13 cellular contexts compared by ENCODE assay signal in genomic region chr2:119549236-119549635, GRCh38. TPM values are rescaled to one million over a fixed set of nuclear protein-coding genes. Genes with fewer than 3 reads are reported as not detected.
DNase-seq lines count a peak whose midpoint lies in the region; ATAC-seq and TF ChIP-seq lines count a peak whose summit lies in the region.
"Had no signal": no experiment of that assay in that cellular context is flagged by ENCODE, and none has a peak within 500 bp of the region (broad histone marks: within the 10 kb centered on the region; RNA-seq: fewer than 3 reads in every experiment).

No MANE protein-coding gene starts in this region.

- peak; percentile 70 for DNase-seq in MCF 10A (ENCODE audit: unreplicated experiment)
- no peak for DNase-seq in breast epithelium (ENCODE audit: low spot score in 2 of 2)
- DNase-seq in glomerular visceral epithelial cell (ENCODE audit: extremely low spot score) = peak; percentile 37
- DNase-seq in upper lobe of left lung = no peak
- DNase-seq in activated CD8-positive, alpha-beta memory T cell treated with anti-CD3 and anti-CD28 coated beads, Interleukin-2, amount 10 ng/mL, durations not matched to agents 7 days and 5 days = no peak
- DNase-seq in RPMI8226 = no peak
- DNase-seq: COR-L47; NK-92 treated with Interleukin-12 subunit alpha and Interleukin-12 subunit beta, amount 100 ng/mL, for 24 hours had no signal

- no peaks in the 10 kb centered on the region for H3K27me3 ChIP-seq in breast epithelium
- peaks cover 0 to 6% (median 1%) of the 10 kb centered on the region in 4 donors for H3K27me3 ChIP-seq in upper lobe of left lung
- H3K27me3 ChIP-seq: cardiac muscle cell had no signal

- TF ChIP-seq EP300 in upper lobe of left lung (IDR thresholded peaks at IDR 0.05) = no peak

- H3K4me1 ChIP-seq in breast epithelium (no peaks in the 10 kb centered on the region), upper lobe of left lung (peaks cover 0 to 35% (median 23%) of the 10 kb centered on the region in 4 donors)
- H3K4me1 ChIP-seq: parathyroid adenoma had no signal

- H3K36me3 ChIP-seq in breast epithelium (no peaks in the 10 kb centered on the region), upper lobe of left lung (no peaks in the 10 kb centered on the region)
- H3K36me3 ChIP-seq: cardiac muscle cell had no signal

- POLR2A ChIA-PET in MCF 10A (lab: Yijun Ruan, JAX) = interaction anchor here (1.2 kb wide), 1 partner anchor 57 kb away, joined by 3 read pairs; no protein-coding TSS in a partner anchor

- ATAC-seq in upper lobe of left lung (ENCODE audit: low FRiP score in 2 of 2) (no peak), GM19463 (IDR thresholded peaks at IDR 0.05; ENCODE audit: unreplicated experiment) (no peak)
- no peak for ATAC-seq in activated CD8-positive, alpha-beta memory T cell treated with anti-CD3 and anti-CD28 coated beads, Interleukin-2, amount 10 ng/mL, durations not matched to agents 7 days and 5 days

- WGBS in upper lobe of left lung, 2 donors = 68 to 81% methylated on average over 1 of the region's 1 CpG

- BruUV-seq in MCF 10A (replicated peaks; lab: Mats Ljungman, UMichigan) = no TSS peak

- peaks cover 26% of the 10 kb centered on the region for H3K27me3 Mint-ChIP-seq in MCF 10A (ENCODE audit: insufficient read depth, unreplicated experiment)
- H3K27me3 Mint-ChIP-seq in activated CD8-positive, alpha-beta memory T cell treated with anti-CD3 and anti-CD28 coated beads, Interleukin-2, amount 10 ng/mL, durations not matched to agents 7 days and 5 days = peaks cover 37% of the 10 kb centered on the region

- H3K4me3 ChIP-seq in breast epithelium (no peak overlapping the region), upper lobe of left lung (no peak overlapping the region)
- H3K4me3 ChIP-seq: cardiac muscle cell had no signal

- no peak overlapping the region for H3K27ac ChIP-seq in breast epithelium
- H3K27ac ChIP-seq in angular gyrus (ENCODE audit: low read depth, low read length) = peak overlapping the region; percentile 62
- H3K27ac ChIP-seq in upper lobe of left lung = peak overlapping the region in 3 of 4 donors; percentile 24 to 68 (median 35)
- H3K27ac ChIP-seq: parathyroid adenoma, VCaP had no signal

- intact Hi-C loops in MCF 10A (cut with micrococcal nuclease) (no loop called here), breast epithelium (cut with DNase I; ENCODE audit: low total_unique reads) (no loop called here)

- no peaks in the 10 kb centered on the region for H3K9me3 ChIP-seq in breast epithelium
- no peaks in the 10 kb centered on the region for H3K9me3 ChIP-seq in upper lobe of left lung

- TF ChIP-seq CTCF in MCF 10A (IDR thresholded peaks at IDR 0.05; ENCODE audit: unreplicated experiment) (no peak), breast epithelium (IDR thresholded peaks at IDR 0.05) (no peak), upper lobe of left lung (IDR thresholded peaks at IDR 0.05) (no peak)

- no peak overlapping the region for H3K27ac Mint-ChIP-seq in MCF 10A (ENCODE audit: low read depth, unreplicated experiment)
- no peak overlapping the region for H3K27ac Mint-ChIP-seq in activated CD8-positive, alpha-beta memory T cell treated with anti-CD3 and anti-CD28 coated beads, Interleukin-2, amount 10 ng/mL, durations not matched to agents 7 days and 5 days

- no peaks in the 10 kb centered on the region for H3K36me3 Mint-ChIP-seq in MCF 10A (ENCODE audit: insufficient read depth, unreplicated experiment)
- peaks cover 1% of the 10 kb centered on the region for H3K36me3 Mint-ChIP-seq in activated CD8-positive, alpha-beta memory T cell treated with anti-CD3 and anti-CD28 coated beads, Interleukin-2, amount 10 ng/mL, durations not matched to agents 7 days and 5 days

- H3K9me3 Mint-ChIP-seq in MCF 10A (ENCODE audit: unreplicated experiment) = no peaks in the 10 kb centered on the region
- no peaks in the 10 kb centered on the region for H3K9me3 Mint-ChIP-seq in activated CD8-positive, alpha-beta memory T cell treated with anti-CD3 and anti-CD28 coated beads, Interleukin-2, amount 10 ng/mL, durations not matched to agents 7 days and 5 days (ENCODE audit: low read depth)

- TF ChIP-seq POLR2A in breast epithelium (IDR thresholded peaks at IDR 0.05) (no peak), upper lobe of left lung (IDR thresholded peaks at IDR 0.05) (no peak)

- CTCF ChIA-PET in MCF 10A (lab: Yijun Ruan, JAX) = no interaction called here
- CTCF ChIA-PET in activated CD8-positive, alpha-beta memory T cell treated with anti-CD3 and anti-CD28 coated beads, Interleukin-2, amount 10 ng/mL, durations not matched to agents 7 days and 5 days (lab: Charles Lee) = interaction anchor here (1.0 to 1.1 kb wide), 2 partner anchors 33 to 92 kb away, joined by 3 read pairs; no protein-coding TSS in a partner anchor

- no peak overlapping the region for H3K4me3 Mint-ChIP-seq in MCF 10A (ENCODE audit: unreplicated experiment)
- no peak overlapping the region for H3K4me3 Mint-ChIP-seq in activated CD8-positive, alpha-beta memory T cell treated with anti-CD3 and anti-CD28 coated beads, Interleukin-2, amount 10 ng/mL, durations not matched to agents 7 days and 5 days

- no peaks in the 10 kb centered on the region for H3K4me1 Mint-ChIP-seq in MCF 10A (ENCODE audit: insufficient read depth, unreplicated experiment)
- H3K4me1 Mint-ChIP-seq in activated CD8-positive, alpha-beta memory T cell treated with anti-CD3 and anti-CD28 coated beads, Interleukin-2, amount 10 ng/mL, durations not matched to agents 7 days and 5 days = no peaks in the 10 kb centered on the region

RNA-seq across cellular contexts. Expression of gene CFAP221, which starts 5.0 kb away (rescaled TPM):
- not detected in 2 replicates for total RNA-seq in MCF 10A (2022)
- 1 to 10 TPM in 1 of 3 donors, under 1 TPM in 1, not detected in 1; 0.98 to 3.5 TPM for total RNA-seq in breast epithelium
- total RNA-seq in upper lobe of left lung = 10 to 100 TPM; 13.9 to 67.5 (median 30.9) TPM
- total RNA-seq in activated CD8-positive, alpha-beta memory T cell treated with anti-CD3 and anti-CD28 coated beads, Interleukin-2, amount 10 ng/mL, durations not matched to agents 7 days and 5 days = not detected

RNA-seq across cellular contexts. Expression of gene SCTR, which starts 25.0 kb away (rescaled TPM):
- total RNA-seq in MCF 10A (2022) = not detected in 2 replicates
- not detected for total RNA-seq in breast epithelium
- 10 to 100 TPM in 5 of 6 donors, 1 to 10 TPM in 1; 3.2 to 52.5 (median 16.6) TPM for total RNA-seq in upper lobe of left lung
- not detected for total RNA-seq in activated CD8-positive, alpha-beta memory T cell treated with anti-CD3 and anti-CD28 coated beads, Interleukin-2, amount 10 ng/mL, durations not matched to agents 7 days and 5 days

Comparison
In these comparisons a context has a peak if more than half of its experiments do, and no peak if none do; other contexts are left out.
1. DNase-seq: peak in MCF 10A (single experiment) and glomerular visceral epithelial cell (single experiment); none in breast epithelium (0 of 2), upper lobe of left lung (0 of 2), activated CD8-positive, alpha-beta memory T cell treated with anti-CD3 and anti-CD28 coated beads, Interleukin-2, amount 10 ng/mL, durations not matched to agents 7 days and 5 days (single experiment) and RPMI8226 (single experiment).
2. H3K27ac ChIP-seq: peak in angular gyrus (single experiment) and upper lobe of left lung (3 of 4); none in breast epithelium (0 of 2).